8 cellular contexts compared by ENCODE assay signal in genomic region chr14:75258803-75259509, GRCh38.
A peak's percentile ranks its signal among the peaks of the same experiment; 100 is the strongest.
DNase-seq lines count a peak whose midpoint lies in the region; ATAC-seq and FAIRE-seq lines count a peak whose summit lies in the region.

No MANE protein-coding gene starts in this region.

- DNase-seq in AG08396 (ENCODE audit: low spot score) (peak; percentile 93), NCI-H446 (lab: John Stamatoyannopoulos, UW) (peak; percentile 99), cerebellar nuclear complex (lab: John Stamatoyannopoulos, UW) (peak; percentile 98)
- peak; percentile 99 for DNase-seq in activated CD4-positive, CD25-positive, alpha-beta regulatory T cell treated with anti-CD3 and anti-CD28 coated beads, Interleukin-2, amount 50 U/mL, for 72 hours
- peak; percentile 93 to 98 for DNase-seq in stimulated activated CD4-positive, alpha-beta T cell treated with anti-CD3 and anti-CD28 coated beads, Interleukin-12 subunit alpha, Interleukin-12 subunit beta, amount 100 ng/mL, for 24 hours (ENCODE audit: low read depth in 2 of 2)

- FAIRE-seq in islet of Langerhans (lab: Jason Lieb, UNC): peak; percentile 49

- ATAC-seq in GM19035 (IDR thresholded peaks at IDR 0.05; ENCODE audit: unreplicated experiment) (peak; percentile 97), HG03354 (IDR thresholded peaks at IDR 0.05; ENCODE audit: poor library complexity, severe bottlenecking, unreplicated experiment) (peak; percentile 95)

Comparison
In these comparisons a context has a peak if more than half of its experiments do, and no peak if none do; other contexts are left out.
1. Peak in every context shown above with its lines: DNase-seq and ATAC-seq.